ENCODE assay signal across 16 cellular contexts in genomic region chr2:127634066-127634617, GRCh38. TPM values are rescaled to one million over a fixed set of nuclear protein-coding genes. Genes with fewer than 3 reads are reported as not detected.
DNase-seq lines count a peak whose midpoint lies in the region; ATAC-seq and TF ChIP-seq lines count a peak whose summit lies in the region.
"Had no signal": no experiment of that assay in that cellular context is flagged by ENCODE, and none has a peak within 500 bp of the region (broad histone marks: within the 10 kb centered on the region; RNA-seq: fewer than 3 reads in every experiment).

No MANE protein-coding gene starts in this region.

- peaks cover 34% of the 10 kb centered on the region for H3K4me1 Mint-ChIP-seq in activated CD4-positive, alpha-beta T cell treated with anti-CD3 and anti-CD28 coated beads, Interleukin-2, amount 10 ng/mL, durations not matched to agents 7 days and 5 days
- peaks cover 15% of the 10 kb centered on the region for H3K4me1 Mint-ChIP-seq in activated CD4-positive, alpha-beta T cell treated with anti-CD3 and anti-CD28 coated beads, Interleukin-2, amount 10 ng/mL, durations not matched to agents 24 days and 14 days
- H3K4me1 Mint-ChIP-seq in stimulated activated naive B cell treated with anti-CD40 and anti-IgM and Interleukin-4, amounts not matched to agents 10 μg/mL and 1 μg/mL and 100 μg/mL, for 72 hours: peaks cover 83 to 100% of the 10 kb centered on the region in 2 donors

- no peak overlapping the region for H3K4me3 Mint-ChIP-seq in activated CD4-positive, alpha-beta T cell treated with anti-CD3 and anti-CD28 coated beads, Interleukin-2, amount 10 ng/mL, durations not matched to agents 7 days and 5 days
- H3K4me3 Mint-ChIP-seq in activated CD4-positive, alpha-beta T cell treated with anti-CD3 and anti-CD28 coated beads, Interleukin-2, amount 10 ng/mL, durations not matched to agents 24 days and 14 days: no peak overlapping the region
- peak overlapping the region; percentile 71 to 83 for H3K4me3 Mint-ChIP-seq in stimulated activated naive B cell treated with anti-CD40 and anti-IgM and Interleukin-4, amounts not matched to agents 10 μg/mL and 1 μg/mL and 100 μg/mL, for 72 hours

- no peak for DNase-seq in activated CD4-positive, alpha-beta T cell treated with anti-CD3 and anti-CD28 coated beads, Interleukin-2, amount 10 ng/mL, durations not matched to agents 7 days and 5 days
- DNase-seq in activated CD4-positive, alpha-beta T cell treated with anti-CD3 and anti-CD28 coated beads, Interleukin-2, amount 10 ng/mL, durations not matched to agents 24 days and 14 days: no peak
- DNase-seq in NAMALWA (ENCODE audit: low spot score) (peak; percentile 74), right atrium auricular region (ENCODE audit: low spot score) (no peak), GM13976 (ENCODE audit: low spot score) (no peak), activated gamma-delta T cell (lab: John Stamatoyannopoulos, UW) (no peak), GM13977 (ENCODE audit: low spot score) (no peak)
- DNase-seq in stimulated activated naive B cell treated with anti-CD40 and anti-IgM and Interleukin-4, amounts not matched to agents 10 μg/mL and 1 μg/mL and 100 μg/mL, for 72 hours: peak; percentile 51
- DNase-seq: mammary epithelial cell; NCI-H1417; NCI-H748 treated with DMSO at 0.1 percent for 48 hours; SIG-M5; stimulated activated CD8-positive, alpha-beta memory T cell treated with anti-CD3 and anti-CD28 coated beads, Interleukin-4, amount 100 ng/mL, for 48 hours had no signal

- CTCF ChIA-PET in activated CD4-positive, alpha-beta T cell treated with anti-CD3 and anti-CD28 coated beads, Interleukin-2, amount 10 ng/mL, durations not matched to agents 7 days and 5 days (lab: Charles Lee): no interaction called here

- peaks cover 15% of the 10 kb centered on the region for H3K36me3 ChIP-seq in right atrium auricular region
- H3K36me3 ChIP-seq: pancreas, uterus had no signal

- H3K4me3 ChIP-seq in right atrium auricular region: no peak overlapping the region
- H3K4me3 ChIP-seq: pancreas, uterus had no signal

- no peaks in the 10 kb centered on the region for H3K27me3 Mint-ChIP-seq in activated CD4-positive, alpha-beta T cell treated with anti-CD3 and anti-CD28 coated beads, Interleukin-2, amount 10 ng/mL, durations not matched to agents 7 days and 5 days
- no peaks in the 10 kb centered on the region for H3K27me3 Mint-ChIP-seq in activated CD4-positive, alpha-beta T cell treated with anti-CD3 and anti-CD28 coated beads, Interleukin-2, amount 10 ng/mL, durations not matched to agents 24 days and 14 days
- no peaks in the 10 kb centered on the region for H3K27me3 Mint-ChIP-seq in stimulated activated naive B cell treated with anti-CD40 and anti-IgM and Interleukin-4, amounts not matched to agents 10 μg/mL and 1 μg/mL and 100 μg/mL, for 72 hours

- intact Hi-C loops in activated CD4-positive, alpha-beta T cell treated with anti-CD3 and anti-CD28 coated beads, Interleukin-2, amount 10 ng/mL, durations not matched to agents 24 days and 14 days (cut with micrococcal nuclease): no loop called here

- H3K27ac Mint-ChIP-seq in activated CD4-positive, alpha-beta T cell treated with anti-CD3 and anti-CD28 coated beads, Interleukin-2, amount 10 ng/mL, durations not matched to agents 7 days and 5 days: peak overlapping the region; percentile 64
- H3K27ac Mint-ChIP-seq in activated CD4-positive, alpha-beta T cell treated with anti-CD3 and anti-CD28 coated beads, Interleukin-2, amount 10 ng/mL, durations not matched to agents 24 days and 14 days: no peak overlapping the region
- peak overlapping the region; percentile 98 for H3K27ac Mint-ChIP-seq in stimulated activated naive B cell treated with anti-CD40 and anti-IgM and Interleukin-4, amounts not matched to agents 10 μg/mL and 1 μg/mL and 100 μg/mL, for 72 hours

- H3K9me3 Mint-ChIP-seq in activated CD4-positive, alpha-beta T cell treated with anti-CD3 and anti-CD28 coated beads, Interleukin-2, amount 10 ng/mL, durations not matched to agents 7 days and 5 days: no peaks in the 10 kb centered on the region
- H3K9me3 Mint-ChIP-seq in activated CD4-positive, alpha-beta T cell treated with anti-CD3 and anti-CD28 coated beads, Interleukin-2, amount 10 ng/mL, durations not matched to agents 24 days and 14 days: no peaks in the 10 kb centered on the region
- no peaks in the 10 kb centered on the region for H3K9me3 Mint-ChIP-seq in stimulated activated naive B cell treated with anti-CD40 and anti-IgM and Interleukin-4, amounts not matched to agents 10 μg/mL and 1 μg/mL and 100 μg/mL, for 72 hours

- peaks cover 3% of the 10 kb centered on the region for H3K36me3 Mint-ChIP-seq in activated CD4-positive, alpha-beta T cell treated with anti-CD3 and anti-CD28 coated beads, Interleukin-2, amount 10 ng/mL, durations not matched to agents 7 days and 5 days (ENCODE audit: low read depth)
- peaks cover 1% of the 10 kb centered on the region for H3K36me3 Mint-ChIP-seq in activated CD4-positive, alpha-beta T cell treated with anti-CD3 and anti-CD28 coated beads, Interleukin-2, amount 10 ng/mL, durations not matched to agents 24 days and 14 days (ENCODE audit: low read depth)
- H3K36me3 Mint-ChIP-seq in stimulated activated naive B cell treated with anti-CD40 and anti-IgM and Interleukin-4, amounts not matched to agents 10 μg/mL and 1 μg/mL and 100 μg/mL, for 72 hours: peaks cover 4 to 33% of the 10 kb centered on the region in 2 donors

- POLR2A ChIA-PET in activated CD4-positive, alpha-beta T cell treated with anti-CD3 and anti-CD28 coated beads, Interleukin-2, amount 10 ng/mL, durations not matched to agents 7 days and 5 days (lab: Charles Lee): no interaction called here

- no peak for TF ChIP-seq CTCF in right atrium auricular region (IDR thresholded peaks at IDR 0.05)
- no peak for TF ChIP-seq CTCF in GM13976 (IDR thresholded peaks at IDR 0.05; ENCODE audit: borderline replicate concordance, control extremely low read depth, extremely low read depth, insufficient read depth, missing control alignments)
- no peak for TF ChIP-seq CTCF in GM13977 (IDR thresholded peaks at IDR 0.05; ENCODE audit: extremely low read depth, insufficient read depth, missing control alignments)

- H3K9me3 ChIP-seq in right atrium auricular region: no peaks in the 10 kb centered on the region
- H3K9me3 ChIP-seq: pancreas, uterus had no signal

- peaks cover 0 to 89% of the 10 kb centered on the region in 2 donors for H3K4me1 ChIP-seq in right atrium auricular region
- H3K4me1 ChIP-seq: pancreas had no signal

- H3K27ac ChIP-seq in right atrium auricular region: peak overlapping the region; percentile 8 to 80
- H3K27ac ChIP-seq: pancreas had no signal

- no peaks in the 10 kb centered on the region for H3K27me3 ChIP-seq in right atrium auricular region
- H3K27me3 ChIP-seq: pancreas, uterus had no signal

- in situ Hi-C loops in GM13976 (cut with MboI; ENCODE audit: low sequenced_read_pairs, unreplicated experiment) (no loop called here), GM13977 (cut with MboI; ENCODE audit: low pct_unique_long_range_greater_than_20kb, low sequenced_read_pairs, unreplicated experiment) (no loop called here)

- peak; percentile 22 to 25 for ATAC-seq in stimulated activated naive B cell treated with anti-CD40 and anti-IgM and Interleukin-4, amounts not matched to agents 10 μg/mL and 1 μg/mL and 100 μg/mL, for 72 hours (replicated peaks)
- ATAC-seq: pancreas had no signal

RNA-seq across cellular contexts. Expression of gene GPR17, which starts 11.8 kb away (rescaled TPM):
- not detected for total RNA-seq in activated CD4-positive, alpha-beta T cell treated with anti-CD3 and anti-CD28 coated beads, Interleukin-2, amount 10 ng/mL, durations not matched to agents 7 days and 5 days
- total RNA-seq in activated CD4-positive, alpha-beta T cell treated with anti-CD3 and anti-CD28 coated beads, Interleukin-2, amount 10 ng/mL, durations not matched to agents 24 days and 14 days: not detected in 2 replicates
- under 1 TPM in 1 of 2 donors, not detected in 1; 0.24 TPM for total RNA-seq in right atrium auricular region
- total RNA-seq: H1, mammary epithelial cell, pancreas had no signal

RNA-seq across cellular contexts. Expression of gene LIMS2, which starts 41.2 kb away (rescaled TPM):
- 10 to 100 TPM; 34.2 to 36.4 TPM for total RNA-seq in activated CD4-positive, alpha-beta T cell treated with anti-CD3 and anti-CD28 coated beads, Interleukin-2, amount 10 ng/mL, durations not matched to agents 7 days and 5 days
- total RNA-seq in activated CD4-positive, alpha-beta T cell treated with anti-CD3 and anti-CD28 coated beads, Interleukin-2, amount 10 ng/mL, durations not matched to agents 24 days and 14 days: 7.2 and 8.4 TPM in 2 replicates
- 10 to 100 TPM; 80.2 to 91.7 TPM for total RNA-seq in right atrium auricular region

Comparison
In these comparisons a context has a peak if more than half of its experiments do, and no peak if none do; other contexts are left out.
1. DNase-seq: peak in NAMALWA (single experiment) and stimulated activated naive B cell treated with anti-CD40 and anti-IgM and Interleukin-4, amounts not matched to agents 10 μg/mL and 1 μg/mL and 100 μg/mL, for 72 hours (single experiment); none in activated CD4-positive, alpha-beta T cell treated with anti-CD3 and anti-CD28 coated beads, Interleukin-2, amount 10 ng/mL, durations not matched to agents 7 days and 5 days (single experiment), activated CD4-positive, alpha-beta T cell treated with anti-CD3 and anti-CD28 coated beads, Interleukin-2, amount 10 ng/mL, durations not matched to agents 24 days and 14 days (single experiment), right atrium auricular region (single experiment), GM13976 (single experiment), activated gamma-delta T cell (single experiment) and GM13977 (single experiment).
2. H3K4me3 Mint-ChIP-seq: peak in stimulated activated naive B cell treated with anti-CD40 and anti-IgM and Interleukin-4, amounts not matched to agents 10 μg/mL and 1 μg/mL and 100 μg/mL, for 72 hours (2 of 2); none in activated CD4-positive, alpha-beta T cell treated with anti-CD3 and anti-CD28 coated beads, Interleukin-2, amount 10 ng/mL, durations not matched to agents 7 days and 5 days (single experiment) and activated CD4-positive, alpha-beta T cell treated with anti-CD3 and anti-CD28 coated beads, Interleukin-2, amount 10 ng/mL, durations not matched to agents 24 days and 14 days (single experiment).